12 cellular contexts compared by ENCODE assay signal in genomic region chr2:177056540-177056939, GRCh38.
A peak's percentile ranks its signal among the peaks of the same experiment; 100 is the strongest.
DNase-seq lines count a peak whose midpoint lies in the region; ATAC-seq, FAIRE-seq and TF ChIP-seq lines count a peak whose summit lies in the region.
"Had no signal": no experiment of that assay in that cellular context is flagged by ENCODE, and none has a peak within 500 bp of the region (broad histone marks: within the 10 kb centered on the region; RNA-seq: fewer than 3 reads in every experiment).

No MANE protein-coding gene starts in this region.

- no peak for TF ChIP-seq EP300 in GM12878 (IDR thresholded peaks at IDR 0.05; ENCODE audit: borderline replicate concordance in 1 of 2, control insufficient read depth in 1 of 2, low read depth in 2 of 2, low read length in 2 of 2)

- DNase-seq in GM12864 (ENCODE audit: low read depth), result no peak
- peak; percentile 30 for DNase-seq in HuH-7 (ENCODE audit: low spot score)
- DNase-seq in GM12878 (ENCODE audit: low read depth, low spot score), result no peak
- DNase-seq in mesendoderm, result peak; percentile 59
- DNase-seq in left lobe of liver (ENCODE audit: low spot score), result no peak
- DNase-seq in stimulated activated CD8-positive, alpha-beta memory T cell treated with anti-CD3 and anti-CD28 coated beads, Interleukin-4, amount 100 ng/mL, for 48 hours, result no peak
- DNase-seq: activated CD4-positive, alpha-beta T cell treated with anti-CD3 and anti-CD28 coated beads for 48 hours; GF-D8; NCI-H1694 had no signal

- no peak overlapping the region for H2BK120ac ChIP-seq in mesendoderm (ENCODE audit: low read depth, low read length)

- H3K4ac ChIP-seq in mesendoderm (ENCODE audit: low read depth, low read length), result no peak overlapping the region

- H2BK5ac ChIP-seq in mesendoderm (ENCODE audit: low read length), result no peak overlapping the region

- 58% methylated on average over 4 of the region's 4 CpGs for WGBS in GM12878 (ENCODE audit: insufficient coverage, insufficient replicate concordance, low lambda C conversion rate, missing lambda C conversion rate)
- WGBS in mesendoderm (ENCODE audit: extremely low coverage, insufficient coverage, low lambda C conversion rate), result no CpG with 5 or more reads among the region's 4 CpGs

- H2AFZ ChIP-seq in GM12878 (ENCODE audit: control insufficient read depth, low read depth, low read length), result no peak overlapping the region

- no peak overlapping the region for H2AK5ac ChIP-seq in mesendoderm (ENCODE audit: low read length)

- H3K4me1 ChIP-seq in GM12878 (ENCODE audit: control insufficient read depth, insufficient read depth, low read length), result no peaks in the 10 kb centered on the region
- no peaks in the 10 kb centered on the region for H3K4me1 ChIP-seq in mesendoderm (ENCODE audit: control insufficient read depth, low read depth, low read length)

- BruUV-seq in GM12878 (replicated peaks; lab: Mats Ljungman, UMichigan), result no TSS peak

- no peak for TF ChIP-seq POLR2A in GM12878 (IDR thresholded peaks at IDR 0.05; ENCODE audit: low read depth, low read length)

- in situ Hi-C loops in GM12878 (cut with MboI), result no loop called here

- no peaks in the 10 kb centered on the region for H3K9me3 ChIP-seq in GM12878 (replicated peaks; ENCODE audit: control insufficient read depth, insufficient read depth, low read length)

- H3K4me3 ChIP-seq in GM12864 (ENCODE audit: low read depth, low read length), result no peak overlapping the region
- H3K4me3 ChIP-seq in GM12878, result no peak overlapping the region
- H3K4me3 ChIP-seq in mesendoderm (ENCODE audit: low read length), result no peak overlapping the region

- H3K4me2 ChIP-seq in GM12878 (ENCODE audit: control insufficient read depth, insufficient read depth) (no peak overlapping the region), mesendoderm (ENCODE audit: low read length) (no peak overlapping the region)

- no peaks in the 10 kb centered on the region for H4K20me1 ChIP-seq in GM12878 (ENCODE audit: control insufficient read depth, insufficient read depth)

- ATAC-seq in GM12878 (peak; percentile 61; the same call in 2 of the 3 replicates), HG02973 (IDR thresholded peaks at IDR 0.05; ENCODE audit: unreplicated experiment) (no peak), left lobe of liver (no peak), HG02759 (IDR thresholded peaks at IDR 0.05; ENCODE audit: unreplicated experiment) (no peak)

- no peak overlapping the region for H3K56ac ChIP-seq in mesendoderm (ENCODE audit: low read length)

- FAIRE-seq in GM12878 (lab: Jason Lieb, UNC), result no peak

- POLR2A ChIA-PET in GM12878 (lab: Charles Lee), result interaction anchor here (0.5 kb wide), 1 partner anchor 79 kb away, joined by 5 read pairs; no protein-coding TSS in a partner anchor

- no peak overlapping the region for H2BK15ac ChIP-seq in mesendoderm (replicated peaks; ENCODE audit: low read depth)

- H3K9ac ChIP-seq in GM12878 (ENCODE audit: control insufficient read depth, insufficient read depth, low read length), result no peak overlapping the region
- H3K9ac ChIP-seq in mesendoderm (ENCODE audit: low read length), result no peak overlapping the region

- H3K79me2 ChIP-seq in GM12878 (ENCODE audit: control insufficient read depth, insufficient read depth, low read length), result no peaks in the 10 kb centered on the region
- H3K79me2 ChIP-seq in mesendoderm (ENCODE audit: control insufficient read depth, insufficient read depth, low read length), result no peaks in the 10 kb centered on the region

- CTCF ChIA-PET in GM12878 (lab: Yijun Ruan, JAX), result interaction anchor here (1.0 to 3.1 kb wide), 4 partner anchors 16 to 236 kb away, joined by 3 to 16 read pairs (median 4); no protein-coding TSS in a partner anchor

- SMC1A ChIA-PET in GM12878 (lab: Charles Lee; ENCODE audit: uncharacterized antibody, unreplicated experiment), result interaction anchor here (0.9 to 1.5 kb wide), 4 partner anchors 51 to 502 kb away, joined by 3 read pairs; no protein-coding TSS in a partner anchor

- H4K5ac ChIP-seq in mesendoderm (ENCODE audit: low read length), result no peak overlapping the region

- peak; percentile 17 for TF ChIP-seq CTCF in GM12864 (IDR thresholded peaks at IDR 0.05; ENCODE audit: low read depth, low read length, missing control alignments)
- TF ChIP-seq CTCF in GM12878 (IDR thresholded peaks at IDR 0.05 in 2 of 3, conservative IDR thresholded peaks at IDR 0.05 in 1 of 3; ENCODE audit: control insufficient read depth in 2 of 3, extremely low read depth in 1 of 3, insufficient read depth in 1 of 3, low read depth in 3 of 3, low read length in 3 of 3), result peak in 1 of 3 experiments; percentile 3; a peak in 2 of 6 replicates

- H3K18ac ChIP-seq in mesendoderm (ENCODE audit: low read length), result no peak overlapping the region

- H3K27ac ChIP-seq in GM12878 (ENCODE audit: control insufficient read depth, insufficient read depth) (no peak overlapping the region), mesendoderm (ENCODE audit: low read depth, low read length) (no peak overlapping the region)
- H3K27ac ChIP-seq: C4-2B had no signal

- H3K36me3 ChIP-seq in GM12878 (ENCODE audit: control insufficient read depth in 2 of 2, insufficient read depth in 2 of 2, low read length in 1 of 2) (no peaks in the 10 kb centered on the region), mesendoderm (ENCODE audit: control insufficient read depth, insufficient read depth, low read length) (no peaks in the 10 kb centered on the region)

- TF ChIP-seq RAD21 in GM12878 (IDR thresholded peaks at IDR 0.05; ENCODE audit: insufficient read depth, low read depth, low read length), result 0 out of 2 replicates have a peak, but pooled peaks have one; percentile 14

- H4K8ac ChIP-seq in mesendoderm (ENCODE audit: low read depth, low read length), result no peak overlapping the region

- H3K27me3 ChIP-seq in GM12878 (replicated peaks in 1 of 2; ENCODE audit: control insufficient read depth in 2 of 2, insufficient read depth in 2 of 2, low read length in 1 of 2), result no peaks in the 10 kb centered on the region
- no peaks in the 10 kb centered on the region for H3K27me3 ChIP-seq in mesendoderm (ENCODE audit: insufficient read depth, low read length, poor library complexity)

- RAD21 ChIA-PET in GM12878 (lab: Charles Lee; ENCODE audit: unreplicated experiment), result no interaction called here

- no peaks in the 10 kb centered on the region for H3K79me1 ChIP-seq in mesendoderm (ENCODE audit: low read length)

- H3K23ac ChIP-seq in mesendoderm (ENCODE audit: low read length), result no peak overlapping the region

- intact Hi-C loops in GM12878 (cut with micrococcal nuclease; ENCODE audit: unreplicated experiment), result no loop called here

TF ChIP-seq in GM12878, 131 proteins besides CTCF, POLR2A, EP300 and RAD21:
- TF ChIP-seq SMC3 (IDR thresholded peaks at IDR 0.05; ENCODE audit: borderline replicate concordance, low read length) (peak; percentile 20; the same call in 1 of the 2 replicates), USF2 (IDR thresholded peaks at IDR 0.05; ENCODE audit: borderline replicate concordance, low read depth, low read length) (no peak), RELA (IDR thresholded peaks at IDR 0.05; ENCODE audit: borderline replicate concordance, partially characterized antibody) (no peak), EZH2 (IDR thresholded peaks at IDR 0.05; ENCODE audit: borderline replicate concordance, control insufficient read depth, low read depth, low read length) (no peak), HDAC6 (IDR thresholded peaks at IDR 0.05; ENCODE audit: unreplicated experiment) (no peak), ZNF384 (IDR thresholded peaks at IDR 0.05; ENCODE audit: borderline replicate concordance, low read depth, low read length) (no peak), NR2C2 (IDR thresholded peaks at IDR 0.05; ENCODE audit: borderline replicate concordance, control insufficient read depth, insufficient read length, low read depth) (no peak), NFIC (IDR thresholded peaks at IDR 0.05; ENCODE audit: low read depth, low read length) (no peak)

Comparison
In these comparisons a context has a peak if more than half of its experiments do, and no peak if none do; other contexts are left out.
1. DNase-seq: peak in HuH-7 (single experiment) and mesendoderm (single experiment); none in GM12864 (single experiment), GM12878 (single experiment), left lobe of liver (single experiment) and stimulated activated CD8-positive, alpha-beta memory T cell treated with anti-CD3 and anti-CD28 coated beads, Interleukin-4, amount 100 ng/mL, for 48 hours (single experiment).